21 cellular contexts compared by ENCODE assay signal in genomic region chr17:57268176-57268575, GRCh38.
"Had no signal": no experiment of that assay in that cellular context is flagged by ENCODE, and none has a peak within 500 bp of the region (broad histone marks: within the 10 kb centered on the region; RNA-seq: fewer than 3 reads in every experiment).

No MANE protein-coding gene starts in this region.

- DNase-seq: cortex of kidney; effector memory CD8-positive, alpha-beta T cell; kidney; left cardiac atrium; left lung; mesendoderm; midbrain; naive thymus-derived CD4-positive, alpha-beta T cell; nucleus accumbens; stimulated activated CD4-positive, alpha-beta T cell treated with anti-CD3 and anti-CD28 coated beads, Interleukin-2, amount 100 ng/mL, for 24 hours; stimulated activated CD4-positive, alpha-beta T cell treated with anti-CD3 and anti-CD28 coated beads, Interleukin-4, amount 100 ng/mL, for 24 hours; upper lobe of right lung; uterus had no signal

- H3K27ac Mint-ChIP-seq: nephron; stimulated activated memory B cell treated with anti-CD40 and anti-IgM and Interleukin-4, amounts not matched to agents 10 μg/mL and 1 μg/mL and 100 μg/mL, for 72 hours; stimulated activated naive CD8-positive, alpha-beta T cell treated with anti-CD3 and anti-CD28 coated beads, Interleukin-15, Interleukin-2, amounts not matched to agents 100 ng/mL and 50 ng/mL, for 24 hours had no signal

- H3K4me1 ChIP-seq: left lung, tibial nerve, upper lobe of right lung, uterus had no signal

- H3K9me3 ChIP-seq: left lung, prostate gland, right atrium auricular region, thoracic aorta, tibial nerve, upper lobe of right lung, uterus had no signal

- H3K4me3 ChIP-seq: left lung, prostate gland, right atrium auricular region, thoracic aorta, tibial nerve, upper lobe of right lung, uterus had no signal

- H3K27me3 Mint-ChIP-seq: effector memory CD8-positive, alpha-beta T cell; naive thymus-derived CD4-positive, alpha-beta T cell; stimulated activated memory B cell treated with anti-CD40 and anti-IgM and Interleukin-4, amounts not matched to agents 10 μg/mL and 1 μg/mL and 100 μg/mL, for 72 hours; stimulated activated naive CD8-positive, alpha-beta T cell treated with anti-CD3 and anti-CD28 coated beads, Interleukin-15, Interleukin-2, amounts not matched to agents 100 ng/mL and 50 ng/mL, for 24 hours had no signal

- H3K36me3 ChIP-seq: prostate gland, upper lobe of right lung, uterus had no signal

- H3K9me3 Mint-ChIP-seq: effector memory CD8-positive, alpha-beta T cell; naive thymus-derived CD4-positive, alpha-beta T cell; nephron; stimulated activated memory B cell treated with anti-CD40 and anti-IgM and Interleukin-4, amounts not matched to agents 10 μg/mL and 1 μg/mL and 100 μg/mL, for 72 hours; stimulated activated naive CD8-positive, alpha-beta T cell treated with anti-CD3 and anti-CD28 coated beads, Interleukin-15, Interleukin-2, amounts not matched to agents 100 ng/mL and 50 ng/mL, for 24 hours had no signal

- H3K27me3 ChIP-seq: left lung, right atrium auricular region, tibial nerve, upper lobe of right lung, uterus had no signal

- H3K27ac ChIP-seq: left lung, prostate gland, right atrium auricular region, thoracic aorta, tibial nerve, upper lobe of right lung, uterus had no signal

- H3K4me3 Mint-ChIP-seq: effector memory CD8-positive, alpha-beta T cell; naive thymus-derived CD4-positive, alpha-beta T cell; nephron; stimulated activated memory B cell treated with anti-CD40 and anti-IgM and Interleukin-4, amounts not matched to agents 10 μg/mL and 1 μg/mL and 100 μg/mL, for 72 hours; stimulated activated naive CD8-positive, alpha-beta T cell treated with anti-CD3 and anti-CD28 coated beads, Interleukin-15, Interleukin-2, amounts not matched to agents 100 ng/mL and 50 ng/mL, for 24 hours had no signal

- ATAC-seq: effector memory CD8-positive, alpha-beta T cell; left cardiac atrium; left lung; naive thymus-derived CD4-positive, alpha-beta T cell; sciatic nerve; stimulated activated memory B cell treated with anti-CD40 and anti-IgM and Interleukin-4, amounts not matched to agents 10 μg/mL and 1 μg/mL and 100 μg/mL, for 72 hours; upper lobe of right lung had no signal
